In the genomic region with DNA sequence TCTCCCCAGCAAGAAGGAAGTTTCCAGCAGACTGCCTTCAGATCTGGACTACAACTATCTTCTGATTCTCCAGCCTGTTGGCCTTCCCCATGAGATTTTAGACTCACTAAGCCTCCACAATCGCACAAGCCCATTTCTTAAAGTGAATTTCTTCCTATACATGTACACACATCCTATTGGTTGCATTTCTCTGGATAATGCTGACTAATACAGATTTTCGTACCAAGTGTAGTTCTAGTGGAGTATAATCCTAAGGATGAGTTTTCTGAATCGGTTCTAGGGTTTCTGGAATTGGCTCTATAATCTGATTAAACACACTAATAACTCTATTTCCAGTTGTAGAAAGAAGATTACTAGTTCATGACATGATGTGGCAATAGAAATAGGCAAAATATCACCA, we compare ENCODE assay signal across 12 cellular contexts. TPM values are rescaled to one million over a fixed set of nuclear protein-coding genes. Genes with fewer than 3 reads are reported as not detected.
"Had no signal": no experiment of that assay in that cellular context is flagged by ENCODE, and none has a peak within 500 bp of the region (broad histone marks: within the 10 kb centered on the region; RNA-seq: fewer than 3 reads in every experiment).

No MANE protein-coding gene starts in this region.

- H3K4me1 ChIP-seq: HAP-1 had no signal

- H3K9ac ChIP-seq: GM23248 had no signal

- H2AFZ ChIP-seq: GM23248, GM23338 had no signal

- H3K27ac ChIP-seq: GM23248 had no signal

- H3K9me3 ChIP-seq: HAP-1 had no signal

- H3K36me3 ChIP-seq: HAP-1 had no signal

- DNase-seq: GM23248, GOT3, H7, H9, HCEC 1CT, HFFc6 had no signal

- H3K4me3 ChIP-seq: GM23248, GM23338, HAP-1 had no signal

- FAIRE-seq: H1, H54 had no signal

- H3K4me2 ChIP-seq: GM23338 had no signal

- ATAC-seq: GM23338, HCT116 had no signal

RNA-seq across cellular contexts. Expression of gene C12orf50, which starts 53.3 kb away (rescaled TPM):
- total RNA-seq: GM23248, H1, H4, H7, HFFc6 had no signal
- polyA plus RNA-seq: GM23248, GM23338, H1 had no signal
